19 cellular contexts compared by ENCODE assay signal in the genomic region with DNA sequence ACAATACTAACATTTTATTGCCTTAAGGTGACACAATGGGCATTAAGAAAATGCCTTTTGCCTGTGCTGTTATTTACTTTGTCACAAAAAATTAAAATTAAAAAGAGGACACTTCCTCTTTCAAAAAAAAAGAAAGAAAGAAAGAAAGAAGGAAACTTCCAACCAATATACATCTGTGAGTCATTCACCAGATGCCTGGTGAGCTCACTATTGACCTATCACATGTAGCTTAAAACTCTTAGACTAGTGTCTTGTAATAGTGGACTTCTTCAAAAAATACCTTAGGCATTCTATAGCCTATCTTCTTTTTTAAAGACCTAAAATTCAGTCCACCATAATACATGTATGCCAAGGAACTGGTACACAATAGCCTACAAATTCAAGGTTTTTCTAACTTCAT. TPM values are rescaled to one million over a fixed set of nuclear protein-coding genes. Genes with fewer than 3 reads are reported as not detected.
"Had no signal": no experiment of that assay in that cellular context is flagged by ENCODE, and none has a peak within 500 bp of the region (broad histone marks: within the 10 kb centered on the region; RNA-seq: fewer than 3 reads in every experiment).

No MANE protein-coding gene starts in this region.

- DNase-seq: activated B cell treated with CpG ODN at 0.5 μM for 24 hours; activated CD4-positive, alpha-beta T cell treated with anti-CD3 and anti-CD28 coated beads, Interleukin-2, amount 10 ng/mL, durations not matched to agents 7 days and 5 days; activated CD8-positive, alpha-beta memory T cell treated with anti-CD3 and anti-CD28 coated beads for 24 hours; activated naive CD4-positive, alpha-beta T cell treated with Interleukin-2 at 50 U/mL for 16 hours; activated naive CD8-positive, alpha-beta T cell treated with anti-CD3 and anti-CD28 coated beads, Interleukin-2, amount 50 U/mL, for 24 hours; central memory CD4-positive, alpha-beta T cell; effector memory CD8-positive, alpha-beta T cell; foreskin fibroblast; head of caudate nucleus; mammary epithelial cell; natural killer cell; nucleus accumbens; right lobe of liver; stimulated activated naive CD4-positive, alpha-beta T cell treated with Interleukin-2 at 50 U/mL for 16 hours; T-helper 17 cell had no signal

- H3K4me3 ChIP-seq: right lobe of liver had no signal

- H3K36me3 ChIP-seq: right lobe of liver had no signal

- FAIRE-seq: islet of Langerhans, TTC549 had no signal

- H3K27ac ChIP-seq: epithelial cell of prostate, right lobe of liver had no signal

- H3K4me1 ChIP-seq: right lobe of liver had no signal

- H3K27me3 ChIP-seq: right lobe of liver had no signal

- ATAC-seq: activated naive CD8-positive, alpha-beta T cell treated with anti-CD3 and anti-CD28 coated beads, Interleukin-2, amount 50 U/mL, for 24 hours; effector memory CD8-positive, alpha-beta T cell; left lobe of liver; natural killer cell; right lobe of liver; T-helper 17 cell had no signal

- H3K9me3 ChIP-seq: right lobe of liver had no signal

RNA-seq across cellular contexts. Expression of a gene that starts 4.9 kb away (rescaled TPM):
- total RNA-seq: activated CD4-positive, alpha-beta T cell treated with anti-CD3 and anti-CD28 coated beads, Interleukin-2, amount 10 ng/mL, durations not matched to agents 7 days and 5 days had no signal
- polyA plus RNA-seq: mammary epithelial cell had no signal
